Comparison of ENCODE assay signal across 1 cellular context in the genomic region with DNA sequence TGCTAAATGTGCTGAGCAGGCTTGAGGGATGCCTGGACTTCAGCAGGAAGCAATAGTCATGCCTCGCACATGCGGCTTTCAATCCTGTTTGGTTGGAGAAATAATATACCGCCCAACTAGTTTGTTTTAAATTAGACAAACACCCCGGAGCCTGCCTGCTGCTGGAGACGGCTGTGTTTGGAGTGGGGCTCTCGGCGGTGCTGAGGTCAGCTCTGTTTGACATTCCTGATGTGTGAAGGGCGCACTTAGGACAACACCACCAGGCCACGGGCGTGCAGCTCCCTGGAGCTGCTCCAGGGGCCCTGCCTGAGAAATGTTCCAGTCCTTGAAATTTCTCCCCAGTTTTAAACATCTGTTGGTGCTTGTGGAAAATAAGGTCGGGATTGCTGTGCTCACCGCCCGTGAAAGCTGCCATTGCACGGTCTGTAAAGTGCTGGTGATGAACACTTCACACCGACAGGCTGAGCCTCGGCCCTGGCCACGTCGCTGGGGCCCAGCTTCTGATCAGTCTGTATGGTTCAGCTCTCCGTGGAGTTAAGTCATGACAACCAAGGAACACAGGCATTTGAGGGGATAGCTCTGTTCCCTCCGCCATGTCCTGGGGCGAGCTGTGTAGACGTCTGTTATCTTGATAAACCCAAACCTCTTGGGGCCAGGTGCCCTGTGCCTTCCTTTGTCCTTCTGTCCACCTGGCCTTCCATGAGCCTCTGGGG.
TF ChIP-seq lines count a peak whose summit lies in the region.

No MANE protein-coding gene starts in this region.

TF ChIP-seq in HepG2, 621 proteins besides CTCF, POLR2A, EP300 and RAD21 (continued from another document and continues in another):
- no peak for TF ChIP-seq PHF8 (CRISPR knock-in tag; IDR thresholded peaks at IDR 0.05)
- TF ChIP-seq RFX5 (IDR thresholded peaks at IDR 0.05; ENCODE audit: low read depth, low read length) = no peak
- TF ChIP-seq, protein P1, sequence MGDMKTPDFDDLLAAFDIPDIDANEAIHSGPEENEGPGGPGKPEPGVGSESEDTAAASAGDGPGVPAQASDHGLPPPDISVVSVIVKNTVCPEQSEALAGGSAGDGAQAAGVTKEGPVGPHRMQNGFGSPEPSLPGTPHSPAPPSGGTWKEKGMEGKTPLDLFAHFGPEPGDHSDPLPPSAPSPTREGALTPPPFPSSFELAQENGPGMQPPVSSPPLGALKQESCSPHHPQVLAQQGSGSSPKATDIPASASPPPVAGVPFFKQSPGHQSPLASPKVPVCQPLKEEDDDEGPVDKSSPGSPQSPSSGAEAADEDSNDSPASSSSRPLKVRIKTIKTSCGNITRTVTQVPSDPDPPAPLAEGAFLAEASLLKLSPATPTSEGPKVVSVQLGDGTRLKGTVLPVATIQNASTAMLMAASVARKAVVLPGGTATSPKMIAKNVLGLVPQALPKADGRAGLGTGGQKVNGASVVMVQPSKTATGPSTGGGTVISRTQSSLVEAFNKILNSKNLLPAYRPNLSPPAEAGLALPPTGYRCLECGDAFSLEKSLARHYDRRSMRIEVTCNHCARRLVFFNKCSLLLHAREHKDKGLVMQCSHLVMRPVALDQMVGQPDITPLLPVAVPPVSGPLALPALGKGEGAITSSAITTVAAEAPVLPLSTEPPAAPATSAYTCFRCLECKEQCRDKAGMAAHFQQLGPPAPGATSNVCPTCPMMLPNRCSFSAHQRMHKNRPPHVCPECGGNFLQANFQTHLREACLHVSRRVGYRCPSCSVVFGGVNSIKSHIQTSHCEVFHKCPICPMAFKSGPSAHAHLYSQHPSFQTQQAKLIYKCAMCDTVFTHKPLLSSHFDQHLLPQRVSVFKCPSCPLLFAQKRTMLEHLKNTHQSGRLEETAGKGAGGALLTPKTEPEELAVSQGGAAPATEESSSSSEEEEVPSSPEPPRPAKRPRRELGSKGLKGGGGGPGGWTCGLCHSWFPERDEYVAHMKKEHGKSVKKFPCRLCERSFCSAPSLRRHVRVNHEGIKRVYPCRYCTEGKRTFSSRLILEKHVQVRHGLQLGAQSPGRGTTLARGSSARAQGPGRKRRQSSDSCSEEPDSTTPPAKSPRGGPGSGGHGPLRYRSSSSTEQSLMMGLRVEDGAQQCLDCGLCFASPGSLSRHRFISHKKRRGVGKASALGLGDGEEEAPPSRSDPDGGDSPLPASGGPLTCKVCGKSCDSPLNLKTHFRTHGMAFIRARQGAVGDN (CRISPR knock-in tag; IDR thresholded peaks at IDR 0.05) = peak; percentile 66
- TF ChIP-seq LCORL (IDR thresholded peaks at IDR 0.05) = no peak
- TF ChIP-seq LCORL (CRISPR knock-in tag; IDR thresholded peaks at IDR 0.05) = peak; percentile 43; the same call in 1 of the 2 replicates
- no peak for TF ChIP-seq SNAI1 (CRISPR knock-in tag; IDR thresholded peaks at IDR 0.05; ENCODE audit: borderline replicate concordance)
- no peak; the same call in 1 of the 2 replicates for TF ChIP-seq ZNF788 (CRISPR knock-in tag; IDR thresholded peaks at IDR 0.05; ENCODE audit: borderline replicate concordance)
- no peak for TF ChIP-seq MED13 (CRISPR knock-in tag; IDR thresholded peaks at IDR 0.05)
- TF ChIP-seq, protein P2, sequence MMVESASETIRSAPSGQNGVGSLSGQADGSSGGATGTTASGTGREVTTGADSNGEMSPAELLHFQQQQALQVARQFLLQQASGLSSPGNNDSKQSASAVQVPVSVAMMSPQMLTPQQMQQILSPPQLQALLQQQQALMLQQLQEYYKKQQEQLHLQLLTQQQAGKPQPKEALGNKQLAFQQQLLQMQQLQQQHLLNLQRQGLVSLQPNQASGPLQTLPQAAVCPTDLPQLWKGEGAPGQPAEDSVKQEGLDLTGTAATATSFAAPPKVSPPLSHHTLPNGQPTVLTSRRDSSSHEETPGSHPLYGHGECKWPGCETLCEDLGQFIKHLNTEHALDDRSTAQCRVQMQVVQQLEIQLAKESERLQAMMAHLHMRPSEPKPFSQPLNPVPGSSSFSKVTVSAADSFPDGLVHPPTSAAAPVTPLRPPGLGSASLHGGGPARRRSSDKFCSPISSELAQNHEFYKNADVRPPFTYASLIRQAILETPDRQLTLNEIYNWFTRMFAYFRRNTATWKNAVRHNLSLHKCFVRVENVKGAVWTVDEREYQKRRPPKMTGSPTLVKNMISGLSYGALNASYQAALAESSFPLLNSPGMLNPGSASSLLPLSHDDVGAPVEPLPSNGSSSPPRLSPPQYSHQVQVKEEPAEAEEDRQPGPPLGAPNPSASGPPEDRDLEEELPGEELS (CRISPR knock-in tag; IDR thresholded peaks at IDR 0.05) = 0 out of 2 replicates have a peak, but pooled peaks have one; percentile 38
- TF ChIP-seq EED (CRISPR knock-in tag; IDR thresholded peaks at IDR 0.05) = no peak
- no peak for TF ChIP-seq ZSCAN22 (CRISPR knock-in tag; IDR thresholded peaks at IDR 0.05)
- TF ChIP-seq ZNF556 (CRISPR knock-in tag; IDR thresholded peaks at IDR 0.05; ENCODE audit: borderline replicate concordance) = no peak
- TF ChIP-seq ZNF263 (CRISPR knock-in tag; IDR thresholded peaks at IDR 0.05) = no peak
- no peak for TF ChIP-seq RFXAP (CRISPR knock-in tag; IDR thresholded peaks at IDR 0.05; ENCODE audit: borderline replicate concordance)
- no peak for TF ChIP-seq RXRB (CRISPR knock-in tag; IDR thresholded peaks at IDR 0.05; ENCODE audit: borderline replicate concordance)
- TF ChIP-seq ESRRA (CRISPR knock-in tag; IDR thresholded peaks at IDR 0.05; ENCODE audit: low read depth) = 0 out of 2 replicates have a peak, but pooled peaks have one; percentile 40
- TF ChIP-seq ZNF205 (CRISPR knock-in tag; IDR thresholded peaks at IDR 0.05) = no peak
- no peak for TF ChIP-seq ZNF619 (CRISPR knock-in tag; IDR thresholded peaks at IDR 0.05)
- TF ChIP-seq ZNF580 (CRISPR knock-in tag; IDR thresholded peaks at IDR 0.05; ENCODE audit: borderline replicate concordance, low read depth) = no peak
- TF ChIP-seq ZNF331 (CRISPR knock-in tag; IDR thresholded peaks at IDR 0.05) = no peak
- no peak for TF ChIP-seq ZNF44 (CRISPR knock-in tag; IDR thresholded peaks at IDR 0.05)
- 0 out of 2 replicates have a peak, but pooled peaks have one; percentile 17 for TF ChIP-seq MAX (IDR thresholded peaks at IDR 0.05)
- no peak for TF ChIP-seq SOX6 (IDR thresholded peaks at IDR 0.05)
- peak; percentile 65 for TF ChIP-seq SOX6 (CRISPR knock-in tag; IDR thresholded peaks at IDR 0.05)
- TF ChIP-seq ZNF607 (CRISPR knock-in tag; IDR thresholded peaks at IDR 0.05; ENCODE audit: borderline replicate concordance) = no peak
- TF ChIP-seq, protein P3, sequence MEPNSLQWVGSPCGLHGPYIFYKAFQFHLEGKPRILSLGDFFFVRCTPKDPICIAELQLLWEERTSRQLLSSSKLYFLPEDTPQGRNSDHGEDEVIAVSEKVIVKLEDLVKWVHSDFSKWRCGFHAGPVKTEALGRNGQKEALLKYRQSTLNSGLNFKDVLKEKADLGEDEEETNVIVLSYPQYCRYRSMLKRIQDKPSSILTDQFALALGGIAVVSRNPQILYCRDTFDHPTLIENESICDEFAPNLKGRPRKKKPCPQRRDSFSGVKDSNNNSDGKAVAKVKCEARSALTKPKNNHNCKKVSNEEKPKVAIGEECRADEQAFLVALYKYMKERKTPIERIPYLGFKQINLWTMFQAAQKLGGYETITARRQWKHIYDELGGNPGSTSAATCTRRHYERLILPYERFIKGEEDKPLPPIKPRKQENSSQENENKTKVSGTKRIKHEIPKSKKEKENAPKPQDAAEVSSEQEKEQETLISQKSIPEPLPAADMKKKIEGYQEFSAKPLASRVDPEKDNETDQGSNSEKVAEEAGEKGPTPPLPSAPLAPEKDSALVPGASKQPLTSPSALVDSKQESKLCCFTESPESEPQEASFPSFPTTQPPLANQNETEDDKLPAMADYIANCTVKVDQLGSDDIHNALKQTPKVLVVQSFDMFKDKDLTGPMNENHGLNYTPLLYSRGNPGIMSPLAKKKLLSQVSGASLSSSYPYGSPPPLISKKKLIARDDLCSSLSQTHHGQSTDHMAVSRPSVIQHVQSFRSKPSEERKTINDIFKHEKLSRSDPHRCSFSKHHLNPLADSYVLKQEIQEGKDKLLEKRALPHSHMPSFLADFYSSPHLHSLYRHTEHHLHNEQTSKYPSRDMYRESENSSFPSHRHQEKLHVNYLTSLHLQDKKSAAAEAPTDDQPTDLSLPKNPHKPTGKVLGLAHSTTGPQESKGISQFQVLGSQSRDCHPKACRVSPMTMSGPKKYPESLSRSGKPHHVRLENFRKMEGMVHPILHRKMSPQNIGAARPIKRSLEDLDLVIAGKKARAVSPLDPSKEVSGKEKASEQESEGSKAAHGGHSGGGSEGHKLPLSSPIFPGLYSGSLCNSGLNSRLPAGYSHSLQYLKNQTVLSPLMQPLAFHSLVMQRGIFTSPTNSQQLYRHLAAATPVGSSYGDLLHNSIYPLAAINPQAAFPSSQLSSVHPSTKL (CRISPR knock-in tag; IDR thresholded peaks at IDR 0.05) = 0 out of 2 replicates have a peak, but pooled peaks have one; percentile 17
- 0 out of 2 replicates have a peak, but pooled peaks have one; percentile 13 for TF ChIP-seq ZNF318 (CRISPR knock-in tag; IDR thresholded peaks at IDR 0.05)
- 0 out of 2 replicates have a peak, but pooled peaks have one; percentile 29 for TF ChIP-seq ZNF317 (CRISPR knock-in tag; IDR thresholded peaks at IDR 0.05)
- peak; percentile 16; the same call in 1 of the 2 replicates for TF ChIP-seq MAFF (IDR thresholded peaks at IDR 0.05; ENCODE audit: low read depth, low read length)
- 0 out of 2 replicates have a peak, but pooled peaks have one; percentile 33 for TF ChIP-seq ARNTL (CRISPR knock-in tag; IDR thresholded peaks at IDR 0.05)
- TF ChIP-seq MEF2D (CRISPR knock-in tag; IDR thresholded peaks at IDR 0.05) = no peak
- TF ChIP-seq HDAC1 (CRISPR knock-in tag; IDR thresholded peaks at IDR 0.05) = no peak
- TF ChIP-seq DR1 (CRISPR knock-in tag; IDR thresholded peaks at IDR 0.05) = no peak
- TF ChIP-seq ZFX (CRISPR knock-in tag; IDR thresholded peaks at IDR 0.05; ENCODE audit: low read depth) = peak; percentile 31; the same call in 1 of the 2 replicates
- peak; percentile 72; the same call in 1 of the 2 replicates for TF ChIP-seq NFKB2 (CRISPR knock-in tag; IDR thresholded peaks at IDR 0.05; ENCODE audit: borderline replicate concordance)
- peak; percentile 47; the same call in 1 of the 2 replicates for TF ChIP-seq ZNF552 (CRISPR knock-in tag; IDR thresholded peaks at IDR 0.05; ENCODE audit: borderline replicate concordance)
